Comparison of ENCODE assay signal across 1 cellular context in genomic region chr6:38656896-38657295, GRCh38.
TF ChIP-seq lines count a peak whose summit lies in the region.

No MANE protein-coding gene starts in this region.

TF ChIP-seq in GM12878, 131 proteins besides CTCF, POLR2A, EP300 and RAD21 (continued from another document):
- TF ChIP-seq BCL3 (IDR thresholded peaks at IDR 0.05; ENCODE audit: borderline replicate concordance, insufficient read depth, low read depth, low read length, poor library complexity, severe bottlenecking) (no peak), SPI1 (IDR thresholded peaks at IDR 0.05; ENCODE audit: borderline replicate concordance, insufficient read depth, low read depth, low read length) (no peak), SKIL (IDR thresholded peaks at IDR 0.05; ENCODE audit: low read depth, poor library complexity, severe bottlenecking) (no peak), HDAC2 (IDR thresholded peaks at IDR 0.05) (no peak), CREB1 (IDR thresholded peaks at IDR 0.05; ENCODE audit: low read depth) (peak; percentile 60; the same call in 1 of the 2 replicates), CEBPZ (IDR thresholded peaks at IDR 0.05; ENCODE audit: low read depth, low read length) (no peak), CBX5 (IDR thresholded peaks at IDR 0.05; ENCODE audit: low read depth) (no peak)
